In genomic region chr16:20806168-20807050, GRCh38 we compare ENCODE assay signal across 8 cellular contexts. TPM values are rescaled to one million over a fixed set of nuclear protein-coding genes. Genes with fewer than 3 reads are reported as not detected.
DNase-seq lines count a peak whose midpoint lies in the region; TF ChIP-seq lines count a peak whose summit lies in the region.

ERI2 (minus strand) TSS chr16:20806472; CDS start chr16:20806430, 42 bp downstream.
REXO5 (plus strand) TSS chr16:20806527; CDS start chr16:20806954, 427 bp downstream.

- peak in 1 of 2 experiments; percentile 24; a peak in 1 of 4 replicates for TF ChIP-seq EP300 in SK-N-SH (IDR thresholded peaks at IDR 0.05; ENCODE audit: borderline replicate concordance in 1 of 2, low read depth in 1 of 2, low read length in 1 of 2)

- H3K27me3 ChIP-seq in SK-N-SH (ENCODE audit: insufficient read depth): no peaks in the 10 kb centered on the region

- peak within 1 kb of the TSS; percentile 95 for H2AFZ ChIP-seq in SK-N-SH (ENCODE audit: low read depth)

- TF ChIP-seq POLR2A in NB4 (IDR thresholded peaks at IDR 0.05; ENCODE audit: extremely low read depth, insufficient read length): peak; percentile 84

- H3K9me3 ChIP-seq in SK-N-SH: no peaks in the 10 kb centered on the region

- no peak for TF ChIP-seq RAD21 in SK-N-SH (IDR thresholded peaks at IDR 0.05; ENCODE audit: low read length)

- H3K4me2 ChIP-seq in SK-N-SH: peak within 1 kb of the TSS; percentile 93

- H3K79me2 ChIP-seq in SK-N-SH (ENCODE audit: insufficient read depth): peaks cover 26% of the 10 kb centered on the region; the same call in 1 of the 2 replicates

- no peaks in the 10 kb centered on the region for H3K9me2 ChIP-seq in SK-N-SH

- POLR2A ChIA-PET in SK-N-SH (lab: Yijun Ruan, JAX): interaction anchor here (1.2 to 1.8 kb wide), 3 partner anchors 9 to 94 kb away, joined by 5 to 8 read pairs (median 6); partner anchors contain the start of genes DCUN1D3 and LYRM1

- no peaks in the 10 kb centered on the region for H4K20me1 ChIP-seq in SK-N-SH (ENCODE audit: insufficient read depth)

- WGBS in SK-N-SH (ENCODE audit: low lambda C conversion rate): 2% methylated on average over 36 of the region's 74 CpGs

- DNase-seq in GM04504 (ENCODE audit: low read depth): peak; percentile 91
- peak; percentile 81 for DNase-seq in HFF-Myc (ENCODE audit: extremely low read depth, low read depth)
- peak; percentile 97 for DNase-seq in NB4 (ENCODE audit: low read depth)
- DNase-seq in SK-N-SH: peak; percentile 94
- peak; percentile 70 for DNase-seq in activated naive CD4-positive, alpha-beta T cell treated with anti-CD3 and anti-CD28 coated beads, Interleukin-2, amount 50 U/mL, for 16 hours
- peak; percentile 65 for DNase-seq in glomerular endothelial cell (ENCODE audit: extremely low read depth, low read depth, low spot score)
- peak; percentile 84 for DNase-seq in occipital lobe (lab: John Stamatoyannopoulos, UW)

- H3K4me1 ChIP-seq in SK-N-SH (ENCODE audit: control insufficient read depth in 1 of 2, insufficient read depth in 2 of 2, low read depth in 1 of 2, low read length in 1 of 2): peaks cover 2 to 4% of the 10 kb centered on the region in 2 experiments; a peak in 2 of 4 replicates

- peaks cover 36% of the 10 kb centered on the region for H3F3A ChIP-seq in SK-N-SH (replicated peaks; ENCODE audit: insufficient read depth)

- H3K36me3 ChIP-seq in SK-N-SH (replicated peaks in 1 of 2; ENCODE audit: control insufficient read depth in 1 of 2, insufficient read depth in 2 of 2, low read length in 1 of 2): peaks cover 3% of the 10 kb centered on the region in 2 experiments

- CTCF ChIA-PET in SK-N-SH (lab: Yijun Ruan, JAX): interaction anchor here (0.6 to 2.1 kb wide), 8 partner anchors 8 to 494 kb away, joined by 3 to 8 read pairs (median 4); no protein-coding TSS in a partner anchor

- peak within 1 kb of the TSS; percentile 80 to 86 for H3K27ac ChIP-seq in SK-N-SH (ENCODE audit: low read depth in 2 of 2, low read length in 1 of 2)
- peak within 1 kb of the TSS; percentile 55 for H3K27ac ChIP-seq in temporal lobe (ENCODE audit: low read depth, low read length)

- H3K9ac ChIP-seq in SK-N-SH: peak within 1 kb of the TSS; percentile 80

- H3K4me3 ChIP-seq in HFF-Myc (replicated peaks; ENCODE audit: low read depth, low read length) (peak within 1 kb of the TSS; percentile 95), NB4 (ENCODE audit: low read depth, low read length) (peak within 1 kb of the TSS; percentile 80), SK-N-SH (ENCODE audit: low read depth in 2 of 2, low read length in 1 of 2) (peak within 1 kb of the TSS; percentile 76 to 82)

- TF ChIP-seq CTCF in HFF-Myc (IDR thresholded peaks at IDR 0.05; ENCODE audit: low read depth, low read length, missing control alignments) (peak; percentile 55), NB4 (IDR thresholded peaks at IDR 0.05; ENCODE audit: low read depth, low read length) (peak; percentile 30), SK-N-SH (IDR thresholded peaks at IDR 0.05) (peak; percentile 64)

TF ChIP-seq in SK-N-SH, 30 proteins besides CTCF, POLR2A, EP300 and RAD21 (continues in another document):
- TF ChIP-seq USF2 (IDR thresholded peaks at IDR 0.05; ENCODE audit: borderline replicate concordance, low read depth, low read length): no peak
- TF ChIP-seq TCF12 (IDR thresholded peaks at IDR 0.05): peak; percentile 33; the same call in 1 of the 2 replicates
- TF ChIP-seq MXI1 (IDR thresholded peaks at IDR 0.05; ENCODE audit: low read depth, low read length): peak; percentile 91
- no peak for TF ChIP-seq NRF1 (IDR thresholded peaks at IDR 0.05; ENCODE audit: low read depth, low read length)
- TF ChIP-seq PBX3 (IDR thresholded peaks at IDR 0.05): peak; percentile 76
- peak; percentile 25; the same call in 1 of the 2 replicates for TF ChIP-seq FOXJ3 (CRISPR knock-in tag; IDR thresholded peaks at IDR 0.05)
- TF ChIP-seq TAF1 (IDR thresholded peaks at IDR 0.05; ENCODE audit: borderline replicate concordance, low read depth, low read length): peak; percentile 95
- no peak for TF ChIP-seq USF1 (IDR thresholded peaks at IDR 0.05; ENCODE audit: borderline replicate concordance, low read depth)
- no peak for TF ChIP-seq IRF3 (IDR thresholded peaks at IDR 0.05; ENCODE audit: low read depth, low read length)
- TF ChIP-seq TEAD4 (IDR thresholded peaks at IDR 0.05; ENCODE audit: borderline replicate concordance, insufficient read depth): no peak
- no peak for TF ChIP-seq MEF2A (IDR thresholded peaks at IDR 0.05; ENCODE audit: borderline replicate concordance, low read depth)
- peak; percentile 90 for TF ChIP-seq ELF1 (IDR thresholded peaks at IDR 0.05)
- no peak for TF ChIP-seq FOSL2 (IDR thresholded peaks at IDR 0.05; ENCODE audit: borderline replicate concordance, low read depth)
- TF ChIP-seq POLR2AphosphoS5 (IDR thresholded peaks at IDR 0.05; ENCODE audit: low read depth, low read length): peak; percentile 83
- TF ChIP-seq JUND (IDR thresholded peaks at IDR 0.05): no peak
- TF ChIP-seq EZH2phosphoT487 (IDR thresholded peaks at IDR 0.05; ENCODE audit: borderline replicate concordance, low read depth): no peak
- peak; percentile 95 for TF ChIP-seq SIN3A (IDR thresholded peaks at IDR 0.05; ENCODE audit: borderline replicate concordance, low read depth, low read length)
- TF ChIP-seq GABPA (IDR thresholded peaks at IDR 0.05; ENCODE audit: low read depth): peak; percentile 96
- no peak; the same call in 1 of the 2 replicates for TF ChIP-seq RCOR1 (IDR thresholded peaks at IDR 0.05; ENCODE audit: low read length)
- no peak for TF ChIP-seq GATA2 (CRISPR knock-in tag; IDR thresholded peaks at IDR 0.05)
- 0 out of 2 replicates have a peak, but pooled peaks have one; percentile 13 for TF ChIP-seq SMC3 (IDR thresholded peaks at IDR 0.05; ENCODE audit: low read depth, low read length)

RNA-seq across cellular contexts. Expression of gene ERI2, which starts in this region (rescaled TPM):
- 9.1 and 13.6 TPM in 2 replicates for polyA plus RNA-seq in SK-N-SH (2012; rRNA removed)
- 11.7 and 13.2 TPM in 2 replicates for polyA plus RNA-seq in SK-N-SH (2012; cell fraction: cytosol; rRNA removed)
- polyA plus RNA-seq in SK-N-SH (2012; cell fraction: nucleus; rRNA removed): 16.7 and 21.1 TPM in 2 replicates
- 10.3 and 11.3 TPM in 2 replicates for total RNA-seq in glomerular endothelial cell
- 27.8 TPM for total RNA-seq in occipital lobe
- total RNA-seq in temporal lobe: 18.7 TPM

RNA-seq across cellular contexts. Expression of gene REXO5, which starts in this region (rescaled TPM):
- 3.8 and 5.2 TPM in 2 replicates for polyA plus RNA-seq in SK-N-SH (2012; rRNA removed)
- 3.4 TPM in 2 replicates for polyA plus RNA-seq in SK-N-SH (2012; cell fraction: cytosol; rRNA removed)
- 8.2 and 9.3 TPM in 2 replicates for polyA plus RNA-seq in SK-N-SH (2012; cell fraction: nucleus; rRNA removed)
- total RNA-seq in glomerular endothelial cell: 4.2 and 6.1 TPM in 2 replicates
- total RNA-seq in occipital lobe: 9.4 TPM
- 7.6 TPM for total RNA-seq in temporal lobe

Comparison
In these comparisons a context has a peak if more than half of its experiments do, and no peak if none do; other contexts are left out.
1. Peak in every context shown above with its lines: DNase-seq, H3K4me3 ChIP-seq and H3K27ac ChIP-seq.